ENCODE assay signal across 8 cellular contexts in the genomic region with DNA sequence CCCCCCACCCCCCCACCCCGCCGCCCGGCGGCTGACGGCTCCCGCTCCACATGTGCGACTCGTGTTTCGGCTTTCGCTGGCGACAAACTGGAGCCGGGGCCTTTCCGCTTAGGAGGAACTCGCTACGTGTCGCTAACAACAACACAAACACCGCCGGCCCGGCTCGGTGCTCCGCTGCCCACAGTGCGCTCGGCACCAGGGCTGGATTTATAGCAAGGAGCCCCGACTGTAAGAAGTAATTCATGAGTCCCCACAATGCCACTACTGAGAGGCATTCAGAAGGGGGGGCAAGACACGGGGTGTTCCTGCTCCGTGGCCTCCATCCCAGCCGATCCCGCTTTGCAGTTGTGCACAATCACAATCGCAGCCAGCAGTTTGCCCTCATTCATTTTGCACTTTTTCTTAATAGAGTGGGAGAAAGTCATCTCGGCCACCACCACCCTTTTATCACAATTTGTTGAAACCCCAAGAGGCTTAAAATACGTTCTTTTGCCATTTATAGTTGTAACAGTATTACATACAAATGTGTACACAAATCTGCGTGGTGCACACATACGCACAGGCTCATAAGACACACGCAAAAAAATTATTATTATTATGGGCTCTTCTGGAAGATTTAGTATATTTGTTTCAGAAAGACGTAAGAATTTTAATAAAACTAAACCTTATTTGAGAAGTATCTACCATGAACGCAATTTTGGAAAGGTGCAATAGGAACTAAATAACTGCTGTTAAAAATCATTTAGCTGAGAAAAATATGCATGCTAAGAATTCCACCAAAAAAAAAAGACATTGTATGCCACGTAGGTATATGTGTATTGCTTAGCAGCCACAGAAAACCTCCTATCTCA. TPM values are rescaled to one million over a fixed set of nuclear protein-coding genes. Genes with fewer than 3 reads are reported as not detected.
DNase-seq lines count a peak whose midpoint lies in the region; ATAC-seq, FAIRE-seq and TF ChIP-seq lines count a peak whose summit lies in the region.

No MANE protein-coding gene starts in this region.

- ATAC-seq in GM19351 (IDR thresholded peaks at IDR 0.05; ENCODE audit: unreplicated experiment) = no peak
- ATAC-seq in HG02870 (IDR thresholded peaks at IDR 0.05; ENCODE audit: unreplicated experiment) = no peak

- in situ Hi-C loops in GM13976 (cut with MboI; ENCODE audit: low sequenced_read_pairs, unreplicated experiment) = no loop called here

- TF ChIP-seq CTCF in GM13976 (IDR thresholded peaks at IDR 0.05; ENCODE audit: borderline replicate concordance, control extremely low read depth, extremely low read depth, insufficient read depth, missing control alignments) (no peak), glutamatergic neuron (IDR thresholded peaks at IDR 0.05; ENCODE audit: partially characterized antibody, unreplicated experiment) (no peak), osteocyte (IDR thresholded peaks at IDR 0.05) (no peak)

- DNase-seq in GM13976 (ENCODE audit: low spot score) (peak; percentile 48), glutamatergic neuron (peak; percentile 66), osteocyte (ENCODE audit: extremely low spot score, unreplicated experiment) (no peak), putamen (ENCODE audit: low spot score) (no peak), HTR-8/SVneo (ENCODE audit: insufficient read length, low spot score) (no peak)

- H3K36me3 Mint-ChIP-seq in glutamatergic neuron (ENCODE audit: unreplicated experiment) (no peaks in the 10 kb centered on the region), osteocyte (ENCODE audit: unreplicated experiment) (peaks cover 45% of the 10 kb centered on the region)

- H3K4me1 Mint-ChIP-seq in glutamatergic neuron (ENCODE audit: low read depth, unreplicated experiment) = peaks cover 70% of the 10 kb centered on the region
- peaks cover 90% of the 10 kb centered on the region for H3K4me1 Mint-ChIP-seq in osteocyte (ENCODE audit: unreplicated experiment)

- H3K9me3 Mint-ChIP-seq in glutamatergic neuron (ENCODE audit: unreplicated experiment) (peaks cover 27% of the 10 kb centered on the region), osteocyte (ENCODE audit: unreplicated experiment) (no peaks in the 10 kb centered on the region)

- FAIRE-seq in HTR-8/SVneo (lab: Jason Lieb, UNC) = no peak

- H3K4me3 Mint-ChIP-seq in glutamatergic neuron (ENCODE audit: unreplicated experiment) (peak overlapping the region; percentile 84), osteocyte (ENCODE audit: unreplicated experiment) (peak overlapping the region; percentile 65)

- H3K27me3 Mint-ChIP-seq in glutamatergic neuron (ENCODE audit: unreplicated experiment) (peaks cover 12% of the 10 kb centered on the region), osteocyte (ENCODE audit: unreplicated experiment) (no peaks in the 10 kb centered on the region)

- peak overlapping the region; percentile 86 for H3K27ac Mint-ChIP-seq in glutamatergic neuron (ENCODE audit: unreplicated experiment)
- H3K27ac Mint-ChIP-seq in osteocyte (ENCODE audit: unreplicated experiment) = peak overlapping the region; percentile 95

TF ChIP-seq in PFSK-1, 5 proteins besides CTCF, POLR2A, EP300 and RAD21:
- TF ChIP-seq FOXP2 (optimal IDR thresholded peaks at IDR 0.05; ENCODE audit: borderline replicate concordance, extremely low read depth, extremely low read length, insufficient read depth) = peak; percentile 36
- peak; percentile 31; the same call in 1 of the 2 replicates for TF ChIP-seq SIN3A (IDR thresholded peaks at IDR 0.05; ENCODE audit: borderline replicate concordance, insufficient read depth, low read length)
- no peak for TF ChIP-seq POLR2AphosphoS5 (IDR thresholded peaks at IDR 0.05; ENCODE audit: low read depth, low read length)

RNA-seq across cellular contexts. Expression of a gene that starts 48.1 kb away (rescaled TPM):
- polyA plus RNA-seq in PFSK-1 (2012; ENCODE audit: insufficient read length, low read depth) = 30.2 TPM
- total RNA-seq in glutamatergic neuron (ENCODE audit: unreplicated experiment) (412 TPM), osteocyte (139 TPM in 2 replicates)

Comparison
In these comparisons a context has a peak if more than half of its experiments do, and no peak if none do; other contexts are left out.
1. DNase-seq: peak in GM13976 (single experiment) and glutamatergic neuron (single experiment); none in osteocyte (single experiment), putamen (single experiment) and HTR-8/SVneo (single experiment).